ENCODE assay signal across 1 cellular context in genomic region chr3:72847751-72848702, GRCh38.
TF ChIP-seq lines count a peak whose summit lies in the region.

SHQ1 (minus strand) TSS chr3:72848445; CDS start chr3:72848340, 105 bp downstream.

TF ChIP-seq in HepG2, 621 proteins besides CTCF, POLR2A, EP300 and RAD21 (continued from another document and continues in another):
- TF ChIP-seq ZBTB43 (CRISPR knock-in tag; conservative IDR thresholded peaks at IDR 0.05) (peak; percentile 78), ZNF598 (CRISPR knock-in tag; IDR thresholded peaks at IDR 0.05; ENCODE audit: borderline replicate concordance) (peak; percentile 95; the same call in 1 of the 2 replicates), NFIB (CRISPR knock-in tag; IDR thresholded peaks at IDR 0.05; ENCODE audit: borderline replicate concordance) (0 out of 2 replicates have a peak, but pooled peaks have one; percentile 64), ZNF616 (CRISPR knock-in tag; IDR thresholded peaks at IDR 0.05; ENCODE audit: low read depth) (peak; percentile 24; the same call in 1 of the 2 replicates), ZNF124 (CRISPR knock-in tag; IDR thresholded peaks at IDR 0.05) (no peak; the same call in 1 of the 2 replicates), FOXM1 (CRISPR knock-in tag; IDR thresholded peaks at IDR 0.05) (no peak), JDP2 (CRISPR knock-in tag; IDR thresholded peaks at IDR 0.05; ENCODE audit: borderline replicate concordance) (no peak), GTF2F1 (IDR thresholded peaks at IDR 0.05; ENCODE audit: low read length) (no peak), GMEB1 (CRISPR knock-in tag; IDR thresholded peaks at IDR 0.05; ENCODE audit: borderline replicate concordance) (peak; percentile 98), ZNF225 (CRISPR knock-in tag; IDR thresholded peaks at IDR 0.05) (peak; percentile 95), MXD1 (CRISPR knock-in tag; IDR thresholded peaks at IDR 0.05) (peak; percentile 92; the same call in 1 of the 2 replicates), XRCC5 (optimal IDR thresholded peaks at IDR 0.05; ENCODE audit: low read length) (peak; percentile 41), MAZ (IDR thresholded peaks at IDR 0.05; ENCODE audit: borderline replicate concordance, low read depth, low read length) (peak; percentile 50; the same call in 1 of the 2 replicates), MAZ (CRISPR knock-in tag; IDR thresholded peaks at IDR 0.05; ENCODE audit: low read depth) (peak; percentile 82), ZNF766 (CRISPR knock-in tag; IDR thresholded peaks at IDR 0.05; ENCODE audit: borderline replicate concordance) (peak; percentile 86; the same call in 1 of the 2 replicates), MAFG (CRISPR knock-in tag; IDR thresholded peaks at IDR 0.05) (no peak), ZNF276 (CRISPR knock-in tag; IDR thresholded peaks at IDR 0.05; ENCODE audit: low read depth) (no peak; the same call in 1 of the 2 replicates), ZNF788 (CRISPR knock-in tag; IDR thresholded peaks at IDR 0.05; ENCODE audit: borderline replicate concordance) (peak; percentile 85), GTF3A (CRISPR knock-in tag; conservative IDR thresholded peaks at IDR 0.05) (no peak), AHDC1 (CRISPR knock-in tag; IDR thresholded peaks at IDR 0.05; ENCODE audit: borderline replicate concordance) (no peak), ZBTB49 (CRISPR knock-in tag; IDR thresholded peaks at IDR 0.05; ENCODE audit: borderline replicate concordance) (0 out of 2 replicates have a peak, but pooled peaks have one; percentile 23), E2F2 (CRISPR knock-in tag; IDR thresholded peaks at IDR 0.05; ENCODE audit: borderline replicate concordance) (no peak; the same call in 1 of the 2 replicates), ZNF556 (CRISPR knock-in tag; IDR thresholded peaks at IDR 0.05; ENCODE audit: borderline replicate concordance) (0 out of 2 replicates have a peak, but pooled peaks have one; percentile 65), THYN1 (CRISPR knock-in tag; IDR thresholded peaks at IDR 0.05; ENCODE audit: borderline replicate concordance, low read depth) (0 out of 2 replicates have a peak, but pooled peaks have one; percentile 32), NFKBIZ (CRISPR knock-in tag; IDR thresholded peaks at IDR 0.05) (peak; percentile 61; the same call in 1 of the 2 replicates), BRCA1 (CRISPR knock-in tag; IDR thresholded peaks at IDR 0.05) (0 out of 2 replicates have a peak, but pooled peaks have one; percentile 76), SKIL (CRISPR knock-in tag; IDR thresholded peaks at IDR 0.05; ENCODE audit: borderline replicate concordance) (no peak), MTF1 (CRISPR knock-in tag; IDR thresholded peaks at IDR 0.05) (0 out of 2 replicates have a peak, but pooled peaks have one; percentile 39), ZNF496 (CRISPR knock-in tag; IDR thresholded peaks at IDR 0.05; ENCODE audit: insufficient replicate concordance) (no peak), ZNF253 (CRISPR knock-in tag; IDR thresholded peaks at IDR 0.05; ENCODE audit: borderline replicate concordance) (no peak; the same call in 1 of the 2 replicates), ZNF343 (CRISPR knock-in tag; IDR thresholded peaks at IDR 0.05) (peak; percentile 82; the same call in 1 of the 2 replicates), ZNF354B (CRISPR knock-in tag; IDR thresholded peaks at IDR 0.05) (peak; percentile 71; the same call in 1 of the 2 replicates), PHF21A (CRISPR knock-in tag; IDR thresholded peaks at IDR 0.05) (no peak), ZNF619 (CRISPR knock-in tag; IDR thresholded peaks at IDR 0.05) (peak; percentile 44; the same call in 1 of the 2 replicates), ELK4 (CRISPR knock-in tag; IDR thresholded peaks at IDR 0.05; ENCODE audit: borderline replicate concordance) (peak; percentile 79; the same call in 1 of the 2 replicates), FOXP4 (CRISPR knock-in tag; IDR thresholded peaks at IDR 0.05) (0 out of 2 replicates have a peak, but pooled peaks have one; percentile 19)
